2 cellular contexts compared by ENCODE assay signal in genomic region chr17:44581868-44582267, GRCh38.
TF ChIP-seq lines count a peak whose summit lies in the region.

No MANE protein-coding gene starts in this region.

TF ChIP-seq in SK-N-SH, 30 proteins besides CTCF, POLR2A, EP300 and RAD21 (continued from another document):
- TF ChIP-seq SMC3 (IDR thresholded peaks at IDR 0.05; ENCODE audit: low read depth, low read length) (peak; percentile 51), RFX5 (IDR thresholded peaks at IDR 0.05; ENCODE audit: low read length) (no peak)

TF ChIP-seq in HepG2, 621 proteins besides CTCF, POLR2A, EP300 and RAD21:
- TF ChIP-seq, protein P1, sequence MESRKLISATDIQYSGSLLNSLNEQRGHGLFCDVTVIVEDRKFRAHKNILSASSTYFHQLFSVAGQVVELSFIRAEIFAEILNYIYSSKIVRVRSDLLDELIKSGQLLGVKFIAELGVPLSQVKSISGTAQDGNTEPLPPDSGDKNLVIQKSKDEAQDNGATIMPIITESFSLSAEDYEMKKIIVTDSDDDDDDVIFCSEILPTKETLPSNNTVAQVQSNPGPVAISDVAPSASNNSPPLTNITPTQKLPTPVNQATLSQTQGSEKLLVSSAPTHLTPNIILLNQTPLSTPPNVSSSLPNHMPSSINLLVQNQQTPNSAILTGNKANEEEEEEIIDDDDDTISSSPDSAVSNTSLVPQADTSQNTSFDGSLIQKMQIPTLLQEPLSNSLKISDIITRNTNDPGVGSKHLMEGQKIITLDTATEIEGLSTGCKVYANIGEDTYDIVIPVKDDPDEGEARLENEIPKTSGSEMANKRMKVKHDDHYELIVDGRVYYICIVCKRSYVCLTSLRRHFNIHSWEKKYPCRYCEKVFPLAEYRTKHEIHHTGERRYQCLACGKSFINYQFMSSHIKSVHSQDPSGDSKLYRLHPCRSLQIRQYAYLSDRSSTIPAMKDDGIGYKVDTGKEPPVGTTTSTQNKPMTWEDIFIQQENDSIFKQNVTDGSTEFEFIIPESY (CRISPR knock-in tag; IDR thresholded peaks at IDR 0.05): peak; percentile 90
- TF ChIP-seq MTA3 (CRISPR knock-in tag; IDR thresholded peaks at IDR 0.05) (no peak), ZNF777 (CRISPR knock-in tag; IDR thresholded peaks at IDR 0.05) (no peak), HNRNPL (IDR thresholded peaks at IDR 0.05; ENCODE audit: low read depth, low read length) (0 out of 2 replicates have a peak, but pooled peaks have one; percentile 35), ZNF616 (CRISPR knock-in tag; IDR thresholded peaks at IDR 0.05; ENCODE audit: low read depth) (no peak), BATF2 (CRISPR knock-in tag; IDR thresholded peaks at IDR 0.05) (no peak), ADNP (CRISPR knock-in tag; IDR thresholded peaks at IDR 0.05) (no peak)
TF ChIP-seq in HepG2: peak in this region for 2.
